Comparison of ENCODE assay signal across 8 cellular contexts in genomic region chr6:53301801-53302537, GRCh38. TPM values are rescaled to one million over a fixed set of nuclear protein-coding genes. Genes with fewer than 3 reads are reported as not detected.
DNase-seq lines count a peak whose midpoint lies in the region; ATAC-seq and TF ChIP-seq lines count a peak whose summit lies in the region.

No MANE protein-coding gene starts in this region.

- peak overlapping the region; percentile 56 for H3K27ac ChIP-seq in 22Rv1

- peaks cover 15% of the 10 kb centered on the region for H3K36me3 Mint-ChIP-seq in central memory CD8-positive, alpha-beta T cell (ENCODE audit: insufficient read depth)
- peaks cover 7% of the 10 kb centered on the region for H3K36me3 Mint-ChIP-seq in mesothelial cell of epicardium

- no peaks in the 10 kb centered on the region for H3K9me3 Mint-ChIP-seq in central memory CD8-positive, alpha-beta T cell
- peaks cover 3% of the 10 kb centered on the region for H3K9me3 Mint-ChIP-seq in mesothelial cell of epicardium

- no peaks in the 10 kb centered on the region for H3K27me3 Mint-ChIP-seq in central memory CD8-positive, alpha-beta T cell
- no peaks in the 10 kb centered on the region for H3K27me3 Mint-ChIP-seq in mesothelial cell of epicardium (ENCODE audit: low read depth)

- no peak for TF ChIP-seq CTCF in 22Rv1 (IDR thresholded peaks at IDR 0.05)
- no peak for TF ChIP-seq CTCF in LNCaP clone FGC (IDR thresholded peaks at IDR 0.05; ENCODE audit: control insufficient read depth, extremely low read depth, insufficient read depth)
- TF ChIP-seq CTCF in mesothelial cell of epicardium (IDR thresholded peaks at IDR 0.05; ENCODE audit: unreplicated experiment): no peak
- TF ChIP-seq CTCF in GM13976 (IDR thresholded peaks at IDR 0.05; ENCODE audit: borderline replicate concordance, control extremely low read depth, extremely low read depth, insufficient read depth, missing control alignments): no peak

- in situ Hi-C loops in GM13976 (cut with MboI; ENCODE audit: low sequenced_read_pairs, unreplicated experiment): no loop called here

- H3K4me1 Mint-ChIP-seq in central memory CD8-positive, alpha-beta T cell: peaks cover 71% of the 10 kb centered on the region
- H3K4me1 Mint-ChIP-seq in mesothelial cell of epicardium: peaks cover 38% of the 10 kb centered on the region

- H3K27ac Mint-ChIP-seq in central memory CD8-positive, alpha-beta T cell (ENCODE audit: low read depth): peak overlapping the region; percentile 72
- H3K27ac Mint-ChIP-seq in mesothelial cell of epicardium: peak overlapping the region; percentile 83

- DNase-seq in LNCaP clone FGC (ENCODE audit: low read depth) (peak; percentile 51), mesothelial cell of epicardium (ENCODE audit: low spot score in 2 of 2, unreplicated experiment in 2 of 2) (no peak), GM13976 (ENCODE audit: low spot score) (no peak)
- DNase-seq in central memory CD8-positive, alpha-beta T cell (ENCODE audit: low spot score in 2 of 2): no peak
- no peak for DNase-seq in stimulated activated CD4-positive, alpha-beta T cell treated with anti-CD3 and anti-CD28 coated beads, Interleukin-4, amount 100 ng/mL, for 24 hours
- no peak for DNase-seq in stimulated activated CD4-positive, alpha-beta T cell treated with anti-CD3 and anti-CD28 coated beads, Interleukin-4, amount 100 ng/mL, for 1 hour

- no peak for ATAC-seq in central memory CD8-positive, alpha-beta T cell (replicated peaks; ENCODE audit: extremely low read depth, poor library complexity, severe bottlenecking)
- ATAC-seq in GM19452 (IDR thresholded peaks at IDR 0.05; ENCODE audit: unreplicated experiment): no peak

- 0 out of 2 replicates have a peak overlapping the region, but pooled peaks have one; percentile 7 for H3K4me3 ChIP-seq in LNCaP clone FGC (ENCODE audit: low read depth, low read length)

- peak overlapping the region; percentile 68 for H3K4me3 Mint-ChIP-seq in central memory CD8-positive, alpha-beta T cell
- no peak overlapping the region for H3K4me3 Mint-ChIP-seq in mesothelial cell of epicardium

RNA-seq across cellular contexts. Expression of gene ELOVL5, which starts 46.8 kb away (rescaled TPM):
- 109 to 113 TPM (median 110 TPM) in 3 replicates for total RNA-seq in mesothelial cell of epicardium
